In the genomic region with DNA sequence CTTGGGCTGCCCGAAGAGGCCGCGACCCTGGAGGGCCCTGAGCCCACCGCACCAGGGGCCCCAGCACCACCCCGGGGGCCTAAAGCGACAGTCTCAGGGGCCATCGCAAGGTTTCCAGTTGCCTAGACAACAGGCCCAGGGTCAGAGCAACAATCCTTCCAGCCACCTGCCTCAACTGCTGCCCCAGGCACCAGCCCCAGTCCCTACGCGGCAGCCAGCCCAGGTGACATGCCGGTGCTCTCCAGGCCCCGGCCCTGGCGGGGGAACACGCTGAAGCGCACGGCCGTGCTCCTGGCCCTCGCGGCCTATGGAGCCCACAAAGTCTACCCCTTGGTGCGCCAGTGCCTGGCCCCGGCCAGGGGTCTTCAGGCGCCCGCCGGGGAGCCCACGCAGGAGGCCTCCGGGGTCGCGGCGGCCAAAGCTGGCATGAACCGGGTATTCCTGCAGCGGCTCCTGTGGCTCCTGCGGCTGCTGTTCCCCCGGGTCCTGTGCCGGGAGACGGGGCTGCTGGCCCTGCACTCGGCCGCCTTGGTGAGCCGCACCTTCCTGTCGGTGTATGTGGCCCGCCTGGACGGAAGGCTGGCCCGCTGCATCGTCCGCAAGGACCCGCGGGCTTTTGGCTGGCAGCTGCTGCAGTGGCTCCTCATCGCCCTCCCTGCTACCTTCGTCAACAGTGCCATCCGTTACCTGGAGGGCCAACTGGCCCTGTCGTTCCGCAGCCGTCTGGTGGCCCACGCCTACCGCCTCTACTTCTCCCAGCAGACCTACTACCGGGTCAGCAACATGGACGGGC, we compare ENCODE assay signal across 8 cellular contexts. TPM values are rescaled to one million over a fixed set of nuclear protein-coding genes. Genes with fewer than 3 reads are reported as not detected.
DNase-seq lines count a peak whose midpoint lies in the region; ATAC-seq and TF ChIP-seq lines count a peak whose summit lies in the region.

No MANE protein-coding gene starts in this region.

- peaks cover 29% of the 10 kb centered on the region for H3K36me3 Mint-ChIP-seq in activated T-cell treated with anti-CD3 and anti-CD28 coated beads, Interleukin-2, amount 50 U/mL, for 24 hours (ENCODE audit: low read depth)
- H3K36me3 Mint-ChIP-seq in neural progenitor cell = peaks cover 4% of the 10 kb centered on the region

- no peaks in the 10 kb centered on the region for H3K9me3 ChIP-seq in MG63
- no peaks in the 10 kb centered on the region for H3K9me3 ChIP-seq in neural progenitor cell (ENCODE audit: low read depth)

- H3K36me3 ChIP-seq in MG63 = peaks cover 26% of the 10 kb centered on the region
- H3K36me3 ChIP-seq in neural progenitor cell = peaks cover 3% of the 10 kb centered on the region

- TF ChIP-seq CTCF in coronary artery (IDR thresholded peaks at IDR 0.05) = no peak
- TF ChIP-seq CTCF in neural progenitor cell (IDR thresholded peaks at IDR 0.05) = no peak

- H3K79me2 ChIP-seq in neural progenitor cell (ENCODE audit: low read depth) = peaks cover 21% of the 10 kb centered on the region

- H3K27ac ChIP-seq in coronary artery (peak overlapping the region; percentile 80 to 95), neural progenitor cell (no peak overlapping the region)

- H3K27me3 Mint-ChIP-seq in activated T-cell treated with anti-CD3 and anti-CD28 coated beads, Interleukin-2, amount 50 U/mL, for 24 hours = peaks cover 28% of the 10 kb centered on the region
- H3K27me3 Mint-ChIP-seq in neural progenitor cell (ENCODE audit: insufficient read depth, low read depth) = peaks cover 6% of the 10 kb centered on the region

- peak overlapping the region; percentile 60 for H3K4me3 Mint-ChIP-seq in activated T-cell treated with anti-CD3 and anti-CD28 coated beads, Interleukin-2, amount 50 U/mL, for 24 hours
- peak overlapping the region; percentile 66 for H3K4me3 Mint-ChIP-seq in neural progenitor cell

- H3K4me2 ChIP-seq in neural progenitor cell = peak overlapping the region; percentile 73

- no peak for ATAC-seq in HG03571 (IDR thresholded peaks at IDR 0.05; ENCODE audit: unreplicated experiment)

- H3K4me1 ChIP-seq in neural progenitor cell = peaks cover 12% of the 10 kb centered on the region

- H4K20me1 ChIP-seq in neural progenitor cell (ENCODE audit: low read depth) = peaks cover 52% of the 10 kb centered on the region

- H3K9ac ChIP-seq in neural progenitor cell = no peak overlapping the region

- no peak for DNase-seq in activated T-cell treated with anti-CD3 and anti-CD28 coated beads, Interleukin-2, amount 50 U/mL, for 24 hours
- no peak for DNase-seq in activated T-cell treated with anti-CD3 and anti-CD28 coated beads, Interleukin-2, amount 50 U/mL, for 48 hours
- no peak for DNase-seq in MG63
- DNase-seq in coronary artery (ENCODE audit: low spot score) = no peak
- peak; percentile 24 for DNase-seq in neural progenitor cell (ENCODE audit: low spot score)
- DNase-seq in retina = no peak
- no peak for DNase-seq in GM03348 (ENCODE audit: low spot score)

- peaks cover 33% of the 10 kb centered on the region for H3K4me1 Mint-ChIP-seq in activated T-cell treated with anti-CD3 and anti-CD28 coated beads, Interleukin-2, amount 50 U/mL, for 24 hours (ENCODE audit: low read depth)
- peaks cover 20% of the 10 kb centered on the region for H3K4me1 Mint-ChIP-seq in neural progenitor cell

- H3K9me3 Mint-ChIP-seq in activated T-cell treated with anti-CD3 and anti-CD28 coated beads, Interleukin-2, amount 50 U/mL, for 24 hours = no peaks in the 10 kb centered on the region
- peaks cover 13% of the 10 kb centered on the region for H3K9me3 Mint-ChIP-seq in neural progenitor cell

- no peaks in the 10 kb centered on the region for H3F3A ChIP-seq in neural progenitor cell (ENCODE audit: low read depth)

- H2AFZ ChIP-seq in neural progenitor cell (replicated peaks) = no peak overlapping the region

- H3K27me3 ChIP-seq in MG63 (no peaks in the 10 kb centered on the region), neural progenitor cell (no peaks in the 10 kb centered on the region)

- H3K27ac Mint-ChIP-seq in activated T-cell treated with anti-CD3 and anti-CD28 coated beads, Interleukin-2, amount 50 U/mL, for 24 hours = peak overlapping the region; percentile 63
- H3K27ac Mint-ChIP-seq in neural progenitor cell = no peak overlapping the region

- H3K4me3 ChIP-seq in MG63 (peak overlapping the region; percentile 73), coronary artery (peak overlapping the region; percentile 86), neural progenitor cell (peak overlapping the region; percentile 73)

RNA-seq across cellular contexts. Expression of a gene that starts 0.6 kb away (rescaled TPM):
- 24.3 and 28.8 TPM in 2 replicates for total RNA-seq in MG63 (2014; rRNA removed; shearing (Covaris generic); ENCODE audit: low replicate concordance)
- total RNA-seq in neural progenitor cell (ENCODE audit: low replicate concordance) = 0.79 and 5.0 TPM in 2 replicates

RNA-seq across cellular contexts. Expression of a gene that starts 1.0 kb away (rescaled TPM):
- 311 and 346 TPM in 2 replicates for total RNA-seq in MG63 (2014; rRNA removed; shearing (Covaris generic); ENCODE audit: low replicate concordance)
- 52.5 and 68.7 TPM in 2 replicates for total RNA-seq in neural progenitor cell (ENCODE audit: low replicate concordance)

RNA-seq across cellular contexts. Expression of a gene that starts 37.5 kb away (rescaled TPM):
- total RNA-seq in MG63 (2014; rRNA removed; shearing (Covaris generic); ENCODE audit: low replicate concordance) = 12.8 and 24.8 TPM in 2 replicates
- 94.1 and 191 TPM in 2 replicates for total RNA-seq in neural progenitor cell (ENCODE audit: low replicate concordance)

RNA-seq across cellular contexts. Expression of a gene that starts 38.8 kb away (rescaled TPM):
- 7.5 and 7.6 TPM in 2 replicates for total RNA-seq in MG63 (2014; rRNA removed; shearing (Covaris generic); ENCODE audit: low replicate concordance)
- total RNA-seq in neural progenitor cell (ENCODE audit: low replicate concordance) = 0.25 and 0.71 TPM in 2 replicates

RNA-seq across cellular contexts. Expression of a gene that starts 51.6 kb away (rescaled TPM):
- total RNA-seq in MG63 (2014; rRNA removed; shearing (Covaris generic); ENCODE audit: low replicate concordance) = 0.43 TPM in 1 of 2 replicates, not detected in the other
- 19.7 and 53.5 TPM in 2 replicates for total RNA-seq in neural progenitor cell (ENCODE audit: low replicate concordance)
